16 cellular contexts compared by ENCODE assay signal in genomic region chr18:680392-680791, GRCh38.
"Had no signal": no experiment of that assay in that cellular context is flagged by ENCODE, and none has a peak within 500 bp of the region (broad histone marks: within the 10 kb centered on the region; RNA-seq: fewer than 3 reads in every experiment).

No MANE protein-coding gene starts in this region.

- H3K36me3 ChIP-seq: uterus had no signal

- H3K4me3 Mint-ChIP-seq: activated naive CD4-positive, alpha-beta T cell treated with anti-CD3 and anti-CD28 coated beads for 36 hours; activated T-helper 17 cell treated with anti-CD3 and anti-CD28 coated beads, Interleukin-2, amount 50 U/mL, for 72 hours; naive B cell; stimulated activated naive B cell treated with anti-CD40 and anti-IgM and Interleukin-4, amounts not matched to agents 10 μg/mL and 1 μg/mL and 100 μg/mL, for 72 hours had no signal

- H3K36me3 Mint-ChIP-seq: brain, naive B cell had no signal

- DNase-seq: activated CD4-positive, alpha-beta T cell treated with anti-CD3 and anti-CD28 coated beads for 1 hour; activated naive CD4-positive, alpha-beta T cell treated with anti-CD3 and anti-CD28 coated beads for 36 hours; cortex of kidney; effector CD4-positive, alpha-beta T cell; left ventricle myocardium inferior; naive B cell; retina; stimulated activated CD4-positive, alpha-beta T cell treated with anti-CD3 and anti-CD28 coated beads, Interleukin-2, amount 100 ng/mL, for 48 hours; stimulated activated naive B cell treated with anti-CD40 and anti-IgM and Interleukin-4, amounts not matched to agents 10 μg/mL and 1 μg/mL and 100 μg/mL, for 72 hours; substantia nigra; uterus had no signal

- ATAC-seq: activated T-helper 17 cell treated with anti-CD3 and anti-CD28 coated beads, Interleukin-2, amount 50 U/mL, for 72 hours; stimulated activated naive B cell treated with anti-CD40 and anti-IgM and Interleukin-4, amounts not matched to agents 10 μg/mL and 1 μg/mL and 100 μg/mL, for 72 hours had no signal

- H3K9me3 ChIP-seq: esophagus muscularis mucosa, left ventricle myocardium inferior, tibial nerve, uterus had no signal

- H3K4me1 ChIP-seq: tibial nerve, uterus had no signal

- H3K27ac Mint-ChIP-seq: activated naive CD4-positive, alpha-beta T cell treated with anti-CD3 and anti-CD28 coated beads for 36 hours; activated T-helper 17 cell treated with anti-CD3 and anti-CD28 coated beads, Interleukin-2, amount 50 U/mL, for 72 hours; stimulated activated naive B cell treated with anti-CD40 and anti-IgM and Interleukin-4, amounts not matched to agents 10 μg/mL and 1 μg/mL and 100 μg/mL, for 72 hours had no signal

- H3K27me3 ChIP-seq: esophagus muscularis mucosa, tibial nerve, uterus had no signal

- H3K4me3 ChIP-seq: esophagus muscularis mucosa, left ventricle myocardium inferior, tibial nerve, uterus had no signal

- H3K9me3 Mint-ChIP-seq: activated naive CD4-positive, alpha-beta T cell treated with anti-CD3 and anti-CD28 coated beads for 36 hours; activated T-helper 17 cell treated with anti-CD3 and anti-CD28 coated beads, Interleukin-2, amount 50 U/mL, for 72 hours; naive B cell; stimulated activated naive B cell treated with anti-CD40 and anti-IgM and Interleukin-4, amounts not matched to agents 10 μg/mL and 1 μg/mL and 100 μg/mL, for 72 hours had no signal

- H3K27ac ChIP-seq: esophagus muscularis mucosa, left ventricle myocardium inferior, tibial nerve, uterus, VCaP had no signal

- H3K27me3 Mint-ChIP-seq: activated T-helper 17 cell treated with anti-CD3 and anti-CD28 coated beads, Interleukin-2, amount 50 U/mL, for 72 hours; brain; naive B cell; stimulated activated naive B cell treated with anti-CD40 and anti-IgM and Interleukin-4, amounts not matched to agents 10 μg/mL and 1 μg/mL and 100 μg/mL, for 72 hours had no signal

- H3K4me1 Mint-ChIP-seq: naive B cell; stimulated activated naive B cell treated with anti-CD40 and anti-IgM and Interleukin-4, amounts not matched to agents 10 μg/mL and 1 μg/mL and 100 μg/mL, for 72 hours had no signal
